ENCODE assay signal across 25 cellular contexts in the genomic region with DNA sequence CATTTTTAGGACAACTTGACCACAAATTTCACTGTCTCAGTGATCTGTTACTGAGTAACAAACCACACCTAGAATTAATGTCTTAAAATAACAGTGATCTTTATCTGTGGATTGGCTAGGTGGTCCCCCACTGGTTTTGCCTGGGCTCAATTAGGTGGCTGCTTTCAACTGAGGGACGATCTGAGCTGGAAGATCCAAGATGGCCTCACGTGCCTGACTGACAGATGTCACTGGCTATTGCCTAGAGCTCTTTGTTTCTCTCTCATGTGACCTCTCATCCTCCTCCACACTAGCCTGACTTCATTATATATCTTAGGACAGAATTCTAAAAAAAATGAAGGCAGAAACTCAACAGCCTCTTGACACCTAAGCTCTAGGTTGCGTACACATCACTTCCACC.
"Had no signal": no experiment of that assay in that cellular context is flagged by ENCODE, and none has a peak within 500 bp of the region (broad histone marks: within the 10 kb centered on the region; RNA-seq: fewer than 3 reads in every experiment).

No MANE protein-coding gene starts in this region.

- DNase-seq: natural killer cell; occipital lobe; ovary; posterior cingulate gyrus; psoas muscle; right cardiac atrium; right lobe of liver; sigmoid colon; small intestine; stimulated activated CD4-positive, alpha-beta T cell treated with anti-CD3 and anti-CD28 coated beads, Interleukin-15, amount 100 ng/mL, for 24 hours; stimulated activated CD4-positive, alpha-beta T cell treated with anti-CD3 and anti-CD28 coated beads, Interleukin-2, amount 100 ng/mL, for 24 hours; stimulated activated CD4-positive, alpha-beta T cell treated with anti-CD3 and anti-CD28 coated beads, Interleukin-2, amount 100 ng/mL, for 48 hours; stimulated activated CD4-positive, alpha-beta T cell treated with anti-CD3 and anti-CD28 coated beads, Interleukin-4, amount 100 ng/mL, for 24 hours; stimulated activated naive CD4-positive, alpha-beta T cell; stomach; thyroid gland; trophoblast cell; upper lobe of left lung had no signal

- FAIRE-seq: small intestine, urothelium cell line had no signal

- H3K9me3 ChIP-seq: ovary, psoas muscle, right lobe of liver, sigmoid colon, stomach, thoracic aorta, thyroid gland, tibial nerve, upper lobe of left lung, vagina had no signal

- H2AFZ ChIP-seq: neural progenitor cell, parathyroid adenoma had no signal

- H3K9ac ChIP-seq: neural progenitor cell, parathyroid adenoma had no signal

- H3K4me3 ChIP-seq: neural progenitor cell, ovary, psoas muscle, right lobe of liver, sigmoid colon, stomach, thoracic aorta, thyroid gland, tibial nerve, upper lobe of left lung, vagina had no signal

- ATAC-seq: natural killer cell; psoas muscle; right cardiac atrium; right lobe of liver; stimulated activated effector memory CD8-positive, alpha-beta T cell treated with anti-CD3 and anti-CD28 coated beads, Interleukin-12 subunit alpha, Interleukin-12 subunit beta, amount 100 ng/mL, for 72 hours had no signal

- H3K27ac ChIP-seq: neural progenitor cell, ovary, parathyroid adenoma, psoas muscle, right lobe of liver, sigmoid colon, stomach, thoracic aorta, thyroid gland, tibial nerve, upper lobe of left lung, vagina had no signal

- H3K79me2 ChIP-seq: parathyroid adenoma had no signal

- H3K4me1 ChIP-seq: neural progenitor cell, parathyroid adenoma, right lobe of liver, thyroid gland, upper lobe of left lung, vagina had no signal

- H3K4me2 ChIP-seq: neural progenitor cell had no signal

- H3K36me3 ChIP-seq: neural progenitor cell, ovary, right lobe of liver, sigmoid colon, stomach, thoracic aorta, thyroid gland, tibial nerve, upper lobe of left lung, vagina had no signal

- H3K27me3 ChIP-seq: neural progenitor cell, ovary, right lobe of liver, sigmoid colon, stomach, thyroid gland, tibial nerve, upper lobe of left lung, vagina had no signal
